Comparison of ENCODE assay signal across 21 cellular contexts in genomic region chr10:11402392-11402791, GRCh38.
DNase-seq lines count a peak whose midpoint lies in the region; ATAC-seq and TF ChIP-seq lines count a peak whose summit lies in the region.
"Had no signal": no experiment of that assay in that cellular context is flagged by ENCODE, and none has a peak within 500 bp of the region (broad histone marks: within the 10 kb centered on the region; RNA-seq: fewer than 3 reads in every experiment).

No MANE protein-coding gene starts in this region.

- no peaks in the 10 kb centered on the region for H3K36me3 ChIP-seq in effector memory CD4-positive, alpha-beta T cell (ENCODE audit: control insufficient read depth, insufficient read depth, low read length)
- H3K36me3 ChIP-seq in thymus (ENCODE audit: control insufficient read depth, insufficient read depth) (no peaks in the 10 kb centered on the region), gastroesophageal sphincter (no peaks in the 10 kb centered on the region), mammary epithelial cell (ENCODE audit: insufficient read depth, low read length) (no peaks in the 10 kb centered on the region)
- H3K36me3 ChIP-seq: ascending aorta, left ventricle myocardium inferior, Peyer's patch, SJCRH30, thoracic aorta, WERI-Rb-1 had no signal

- no peaks in the 10 kb centered on the region for H4K20me1 ChIP-seq in mammary epithelial cell (ENCODE audit: insufficient read depth, low read length)

- no peak for ATAC-seq in gastroesophageal sphincter

- no peak overlapping the region for H2AFZ ChIP-seq in mammary epithelial cell (ENCODE audit: low read depth, low read length)
- H2AFZ ChIP-seq: hepatocyte had no signal

- H3K9ac ChIP-seq in mammary epithelial cell (ENCODE audit: insufficient read depth, low read length): no peak overlapping the region

- H3K27ac Mint-ChIP-seq in activated naive CD4-positive, alpha-beta T cell treated with anti-CD3 and anti-CD28 coated beads, Interleukin-2, amount 10 ng/mL, durations not matched to agents 7 days and 5 days: peak overlapping the region; percentile 96
- H3K27ac Mint-ChIP-seq in activated CD4-positive, alpha-beta memory T cell treated with anti-CD3 and anti-CD28 coated beads for 36 hours: peak overlapping the region; percentile 49

- H3K27ac ChIP-seq in effector memory CD4-positive, alpha-beta T cell (ENCODE audit: insufficient read depth, low read length, poor library complexity, severe bottlenecking): peak overlapping the region; percentile 46
- H3K27ac ChIP-seq in thymus (ENCODE audit: low read depth): peak overlapping the region; percentile 72
- no peak overlapping the region for H3K27ac ChIP-seq in gastroesophageal sphincter
- no peak overlapping the region for H3K27ac ChIP-seq in mammary epithelial cell (ENCODE audit: insufficient read depth, low read depth, low read length)
- H3K27ac ChIP-seq: ascending aorta, hepatocyte, left ventricle myocardium inferior, SJCRH30, thoracic aorta, WERI-Rb-1 had no signal

- no peak overlapping the region for H3K4me2 ChIP-seq in mammary epithelial cell (ENCODE audit: insufficient read depth, low read depth, low read length)
- H3K4me2 ChIP-seq: hepatocyte had no signal

- TF ChIP-seq CTCF in gastroesophageal sphincter (IDR thresholded peaks at IDR 0.05): no peak
- no peak for TF ChIP-seq CTCF in mammary epithelial cell (conservative IDR thresholded peaks at IDR 0.05 in 1 of 2, IDR thresholded peaks at IDR 0.05 in 1 of 2; ENCODE audit: extremely low read depth in 1 of 2, insufficient read depth in 1 of 2, low read depth in 1 of 2, low read length in 2 of 2)

- in situ Hi-C loops in mammary epithelial cell (cut with MboI; ENCODE audit: low sequenced_read_pairs in 2 of 2): no loop called here

- BruUV-seq in mammary epithelial cell (replicated peaks; lab: Mats Ljungman, UMichigan): no TSS peak

- H3K9me3 ChIP-seq in effector memory CD4-positive, alpha-beta T cell (ENCODE audit: control insufficient read depth, low read length): no peaks in the 10 kb centered on the region
- no peaks in the 10 kb centered on the region for H3K9me3 ChIP-seq in thymus (ENCODE audit: control insufficient read depth)
- H3K9me3 ChIP-seq in gastroesophageal sphincter: no peaks in the 10 kb centered on the region
- peaks cover 7% of the 10 kb centered on the region for H3K9me3 ChIP-seq in mammary epithelial cell (replicated peaks; ENCODE audit: insufficient read depth, low read length)
- H3K9me3 ChIP-seq: ascending aorta, left ventricle myocardium inferior, Peyer's patch, SJCRH30, thoracic aorta had no signal

- H3K27me3 Mint-ChIP-seq in activated naive CD4-positive, alpha-beta T cell treated with anti-CD3 and anti-CD28 coated beads, Interleukin-2, amount 10 ng/mL, durations not matched to agents 7 days and 5 days: no peaks in the 10 kb centered on the region
- no peaks in the 10 kb centered on the region for H3K27me3 Mint-ChIP-seq in activated CD4-positive, alpha-beta memory T cell treated with anti-CD3 and anti-CD28 coated beads for 36 hours
- H3K27me3 Mint-ChIP-seq: stimulated activated naive B cell treated with anti-CD40 and anti-IgM and Interleukin-4, amounts not matched to agents 10 μg/mL and 1 μg/mL and 100 μg/mL, for 72 hours had no signal

- dilution Hi-C loops in mammary epithelial cell (cut with HindIII; ENCODE audit: low sequenced_read_pairs): no loop called here

- peaks cover 20% of the 10 kb centered on the region for H3K4me1 ChIP-seq in effector memory CD4-positive, alpha-beta T cell (ENCODE audit: control insufficient read depth, insufficient read depth, low read length, poor library complexity, severe bottlenecking)
- peaks cover 27% of the 10 kb centered on the region for H3K4me1 ChIP-seq in thymus (ENCODE audit: control insufficient read depth, insufficient read depth, low read length)
- H3K4me1 ChIP-seq in gastroesophageal sphincter: no peaks in the 10 kb centered on the region
- no peaks in the 10 kb centered on the region for H3K4me1 ChIP-seq in mammary epithelial cell (ENCODE audit: insufficient read depth, low read length)
- H3K4me1 ChIP-seq: ascending aorta had no signal

- H3K4me3 ChIP-seq in effector memory CD4-positive, alpha-beta T cell (ENCODE audit: insufficient read depth, low read depth, low read length, poor library complexity, severe bottlenecking): no peak overlapping the region
- H3K4me3 ChIP-seq in thymus (ENCODE audit: low read length): no peak overlapping the region
- no peak overlapping the region for H3K4me3 ChIP-seq in gastroesophageal sphincter
- H3K4me3 ChIP-seq in mammary epithelial cell (replicated peaks in 1 of 3; ENCODE audit: insufficient read depth in 1 of 3, low read depth in 2 of 3, low read length in 3 of 3): no peak overlapping the region
- H3K4me3 ChIP-seq: ascending aorta, hepatocyte, left ventricle myocardium inferior, Peyer's patch, SJCRH30, thoracic aorta had no signal

- POLR2A ChIA-PET in activated CD4-positive, alpha-beta memory T cell treated with anti-CD3 and anti-CD28 coated beads for 36 hours (lab: Charles Lee): no interaction called here

- CTCF ChIA-PET in activated naive CD4-positive, alpha-beta T cell treated with anti-CD3 and anti-CD28 coated beads, Interleukin-2, amount 10 ng/mL, durations not matched to agents 7 days and 5 days (lab: Charles Lee): no interaction called here
- CTCF ChIA-PET in activated CD4-positive, alpha-beta memory T cell treated with anti-CD3 and anti-CD28 coated beads for 36 hours (lab: Charles Lee): no interaction called here
- CTCF ChIA-PET in mammary epithelial cell (lab: Charles Lee; ENCODE audit: low non-redundant PET): no interaction called here

- H3K4me3 Mint-ChIP-seq in activated naive CD4-positive, alpha-beta T cell treated with anti-CD3 and anti-CD28 coated beads, Interleukin-2, amount 10 ng/mL, durations not matched to agents 7 days and 5 days: no peak overlapping the region
- H3K4me3 Mint-ChIP-seq in activated CD4-positive, alpha-beta memory T cell treated with anti-CD3 and anti-CD28 coated beads for 36 hours: no peak overlapping the region

- DNase-seq in activated naive CD4-positive, alpha-beta T cell treated with anti-CD3 and anti-CD28 coated beads, Interleukin-2, amount 10 ng/mL, durations not matched to agents 7 days and 5 days: no peak
- DNase-seq in activated naive CD4-positive, alpha-beta T cell treated with anti-CD3 and anti-CD28 coated beads, Interleukin-2, amount 50 U/mL, for 16 hours: no peak
- no peak for DNase-seq in activated CD4-positive, alpha-beta memory T cell treated with anti-CD3 and anti-CD28 coated beads for 36 hours
- no peak for DNase-seq in effector memory CD4-positive, alpha-beta T cell
- DNase-seq in AML-193 (lab: John Stamatoyannopoulos, UW) (no peak), mammary epithelial cell (no peak)
- DNase-seq: DMS79 treated with DMSO at 0.1 percent for 48 hours, HCEC 1CT, IMR-90, left ventricle myocardium inferior, NCI-H1436 treated with DMSO at 0.1 percent for 48 hours, NCI-H524 treated with DMSO at 0.1 percent for 48 hours, SJCRH30, WERI-Rb-1 had no signal

- H3K9me3 Mint-ChIP-seq in activated naive CD4-positive, alpha-beta T cell treated with anti-CD3 and anti-CD28 coated beads, Interleukin-2, amount 10 ng/mL, durations not matched to agents 7 days and 5 days: peaks cover 19% of the 10 kb centered on the region
- H3K9me3 Mint-ChIP-seq in activated CD4-positive, alpha-beta memory T cell treated with anti-CD3 and anti-CD28 coated beads for 36 hours: peaks cover 10% of the 10 kb centered on the region

- intact Hi-C loops in activated CD4-positive, alpha-beta memory T cell treated with anti-CD3 and anti-CD28 coated beads for 36 hours (cut with micrococcal nuclease): loop anchor here (2.0 kb wide), 3 partner anchors 38 to 252 kb away; no protein-coding TSS in a partner anchor
- intact Hi-C loops in mammary epithelial cell (cut with micrococcal nuclease): no loop called here

- H3K79me2 ChIP-seq in mammary epithelial cell (ENCODE audit: insufficient read depth, low read length): no peaks in the 10 kb centered on the region
- H3K79me2 ChIP-seq: hepatocyte had no signal

- H3K27me3 ChIP-seq in effector memory CD4-positive, alpha-beta T cell (replicated peaks; ENCODE audit: control insufficient read depth, insufficient read depth, low read length, poor library complexity, severe bottlenecking): no peaks in the 10 kb centered on the region
- no peaks in the 10 kb centered on the region for H3K27me3 ChIP-seq in thymus (ENCODE audit: control insufficient read depth, insufficient read depth)
- no peaks in the 10 kb centered on the region for H3K27me3 ChIP-seq in gastroesophageal sphincter
- no peaks in the 10 kb centered on the region for H3K27me3 ChIP-seq in mammary epithelial cell (ENCODE audit: insufficient read depth, low read length)
- H3K27me3 ChIP-seq: ascending aorta, hepatocyte, Peyer's patch, SJCRH30 had no signal

- no peak for TF ChIP-seq EP300 in gastroesophageal sphincter (IDR thresholded peaks at IDR 0.05)

- H3K36me3 Mint-ChIP-seq in activated naive CD4-positive, alpha-beta T cell treated with anti-CD3 and anti-CD28 coated beads, Interleukin-2, amount 10 ng/mL, durations not matched to agents 7 days and 5 days: peaks cover 26% of the 10 kb centered on the region
- H3K36me3 Mint-ChIP-seq in activated CD4-positive, alpha-beta memory T cell treated with anti-CD3 and anti-CD28 coated beads for 36 hours: peaks cover 6% of the 10 kb centered on the region

- TF ChIP-seq POLR2A in gastroesophageal sphincter (IDR thresholded peaks at IDR 0.05): no peak

- over 99% methylated on average over 2 of the region's 2 CpGs for WGBS in thymus
- WGBS in gastroesophageal sphincter (ENCODE audit: low coverage in 1 of 2), 2 donors: 93 to 100% methylated on average over 2 of the region's 2 CpGs
- WGBS in mammary epithelial cell (ENCODE audit: low coverage, missing lambda C conversion rate): 64% methylated on average over 2 of the region's 2 CpGs

- peaks cover 61% of the 10 kb centered on the region for H3K4me1 Mint-ChIP-seq in activated naive CD4-positive, alpha-beta T cell treated with anti-CD3 and anti-CD28 coated beads, Interleukin-2, amount 10 ng/mL, durations not matched to agents 7 days and 5 days
- H3K4me1 Mint-ChIP-seq in activated CD4-positive, alpha-beta memory T cell treated with anti-CD3 and anti-CD28 coated beads for 36 hours (ENCODE audit: low read depth): peaks cover 47% of the 10 kb centered on the region

Comparison
In these comparisons a context has a peak if more than half of its experiments do, and no peak if none do; other contexts are left out.
1. H3K27ac ChIP-seq: peak in effector memory CD4-positive, alpha-beta T cell (single experiment) and thymus (single experiment); none in gastroesophageal sphincter (0 of 4) and mammary epithelial cell (single experiment).